ENCODE assay signal across 1 cellular context in the genomic region with DNA sequence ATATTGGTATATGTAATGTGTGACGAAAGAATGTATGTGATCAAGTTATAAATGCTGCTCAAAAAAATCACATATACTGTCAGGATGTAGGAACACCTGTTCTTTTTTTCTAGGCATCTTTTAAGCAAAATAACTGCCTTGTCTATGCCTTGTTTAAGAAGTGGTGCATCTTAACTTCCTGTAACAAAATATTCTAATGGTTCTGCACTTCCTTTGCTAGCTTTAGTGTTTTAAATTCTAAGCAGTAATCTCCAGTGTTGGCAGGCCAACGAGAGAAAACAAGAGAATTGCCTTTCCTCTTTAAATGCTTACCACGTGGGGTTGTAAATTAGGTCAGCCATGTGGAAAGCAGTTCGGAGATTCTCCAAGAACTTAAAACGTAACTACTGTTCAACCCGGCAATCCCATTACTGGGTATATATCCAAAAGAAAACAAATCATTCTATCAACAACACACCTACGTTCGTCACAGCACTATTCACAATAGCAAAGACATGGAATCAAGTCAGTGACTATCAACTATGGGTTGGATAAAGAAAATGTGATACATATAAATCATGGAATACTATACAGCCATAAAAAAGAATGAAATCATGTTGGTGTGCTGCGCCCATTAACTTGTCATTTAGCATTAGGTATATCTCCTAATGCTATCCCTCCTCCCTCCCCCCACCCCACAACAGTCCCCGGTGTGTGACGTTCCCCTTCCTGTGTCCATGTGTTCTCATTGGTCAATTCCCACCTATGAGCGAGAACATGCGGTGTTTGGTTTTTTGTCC.
TF ChIP-seq lines count a peak whose summit lies in the region.

No MANE protein-coding gene starts in this region.

TF ChIP-seq in K562, 482 proteins besides CTCF, POLR2A, EP300 and RAD21 (continued from another document):
- TF ChIP-seq ZNF146 (CRISPR knock-in tag; IDR thresholded peaks at IDR 0.05; ENCODE audit: unreplicated experiment): peak; percentile 66
